ENCODE assay signal across 5 cellular contexts in genomic region chr2:91981669-91982020, GRCh38.
DNase-seq lines count a peak whose midpoint lies in the region; ATAC-seq and TF ChIP-seq lines count a peak whose summit lies in the region.
"Not testable (repeated sequence)": the region's sequence is repeated elsewhere in the genome, so short reads cannot be mapped to it uniquely, and the experiment has no call there.

No MANE protein-coding gene starts in this region.

- BruUV-seq in Caco-2 (replicated peaks; lab: Mats Ljungman, UMichigan): not testable (repeated sequence)

- not testable (repeated sequence) for H2BK12ac ChIP-seq in neuronal stem cell (ENCODE audit: low read length); trophoblast cell (ENCODE audit: low read length)

- H4K12ac ChIP-seq in trophoblast cell (ENCODE audit: low read depth, low read length): not testable (repeated sequence)

- not testable (repeated sequence) for H4K91ac ChIP-seq in neuronal stem cell (ENCODE audit: low read depth, low read length, poor library complexity); trophoblast cell (ENCODE audit: low read depth, low read length)

- not testable (repeated sequence) for H3K79me2 ChIP-seq in trophoblast cell (ENCODE audit: control insufficient read depth, insufficient read depth, low read length, poor library complexity)

- not testable (repeated sequence) for H2AFZ ChIP-seq in neuronal stem cell (ENCODE audit: low read length); trophoblast cell (ENCODE audit: insufficient read depth, low read length, poor library complexity)

- H3K4me3 ChIP-seq in Caco-2 (ENCODE audit: low read depth, low read length); RWPE2 (ENCODE audit: severe bottlenecking); neuronal stem cell (ENCODE audit: low read length in 2 of 2): not testable (repeated sequence)
- peak overlapping the region; percentile 13 for H3K4me3 ChIP-seq in trophoblast cell (ENCODE audit: low read depth, low read length)

- H3K79me1 ChIP-seq in neuronal stem cell (ENCODE audit: low read depth, low read length); trophoblast cell (ENCODE audit: low read length): not testable (repeated sequence)

- not testable (repeated sequence) for H2BK15ac ChIP-seq in neuronal stem cell (ENCODE audit: low read length)

- not testable (repeated sequence) for H3K4ac ChIP-seq in neuronal stem cell (ENCODE audit: low read length); trophoblast cell (ENCODE audit: low read depth, low read length)

- H3K27ac Mint-ChIP-seq in Caco-2 (ENCODE audit: unreplicated experiment): peak overlapping the region; percentile 11
- not testable (repeated sequence) for H3K27ac Mint-ChIP-seq in endothelial cell (ENCODE audit: unreplicated experiment)

- not testable (repeated sequence) for H3K9me3 ChIP-seq in Caco-2; RWPE2 (ENCODE audit: severe bottlenecking); neuronal stem cell (replicated peaks in 1 of 2; ENCODE audit: control insufficient read depth in 2 of 2, insufficient read depth in 1 of 2, low read depth in 1 of 2, low read length in 2 of 2)
- peaks cover 59% of the 10 kb centered on the region for H3K9me3 ChIP-seq in trophoblast cell (ENCODE audit: insufficient read depth, low read depth, low read length)

- not testable (repeated sequence) for H3K27me3 ChIP-seq in Caco-2 (replicated peaks; ENCODE audit: control insufficient read depth, insufficient read depth, low read length); RWPE2 (ENCODE audit: insufficient read depth, poor library complexity, severe bottlenecking); neuronal stem cell (ENCODE audit: control insufficient read depth in 3 of 3, insufficient read depth in 3 of 3, low read depth in 1 of 3, low read length in 3 of 3); trophoblast cell (ENCODE audit: insufficient read depth, low read length)

- not testable (repeated sequence) for H3K4me3 Mint-ChIP-seq in Caco-2 (ENCODE audit: unreplicated experiment)
- H3K4me3 Mint-ChIP-seq in endothelial cell (ENCODE audit: unreplicated experiment): peak overlapping the region; percentile 56

- not testable (repeated sequence) for H3K27me3 Mint-ChIP-seq in Caco-2 (ENCODE audit: insufficient read depth, unreplicated experiment)
- peaks cover 23% of the 10 kb centered on the region for H3K27me3 Mint-ChIP-seq in endothelial cell (ENCODE audit: unreplicated experiment)

- intact Hi-C loops in Caco-2 (cut with micrococcal nuclease; ENCODE audit: unreplicated experiment): not testable (repeated sequence)

- H2BK5ac ChIP-seq in neuronal stem cell (ENCODE audit: low read length); trophoblast cell (ENCODE audit: low read depth, low read length, poor library complexity): not testable (repeated sequence)

- H2AK5ac ChIP-seq in neuronal stem cell (ENCODE audit: low read depth, low read length); trophoblast cell (ENCODE audit: low read length): not testable (repeated sequence)

- H3K4me1 Mint-ChIP-seq in Caco-2 (ENCODE audit: low read depth, unreplicated experiment); endothelial cell (ENCODE audit: unreplicated experiment): not testable (repeated sequence)

- no CpG with 5 or more reads among the region's 3 CpGs for WGBS in neuronal stem cell (ENCODE audit: extremely low coverage in 2 of 2, insufficient read length in 2 of 2, insufficient replicate concordance in 1 of 2), 2 donors
- WGBS in trophoblast cell (ENCODE audit: extremely low coverage, insufficient coverage, insufficient read length): no CpG with 5 or more reads among the region's 3 CpGs

- H4K8ac ChIP-seq in neuronal stem cell (ENCODE audit: low read depth, low read length); trophoblast cell (ENCODE audit: low read depth, low read length): not testable (repeated sequence)

- ATAC-seq in RWPE2 (ENCODE audit: low read depth): not testable (repeated sequence)

- not testable (repeated sequence) for H3K23ac ChIP-seq in neuronal stem cell (ENCODE audit: low read depth, low read length, poor library complexity); trophoblast cell (ENCODE audit: low read length)

- H3K27ac ChIP-seq in RWPE2 (ENCODE audit: poor library complexity, severe bottlenecking); neuronal stem cell (replicated peaks; ENCODE audit: low read length); trophoblast cell (ENCODE audit: low read depth, low read length): not testable (repeated sequence)

- TF ChIP-seq CTCF in Caco-2 (IDR thresholded peaks at IDR 0.05; ENCODE audit: insufficient read depth in 1 of 2, low read depth in 1 of 2, low read length in 1 of 2, severe bottlenecking in 1 of 2, unreplicated experiment in 1 of 2); RWPE2 (IDR thresholded peaks at IDR 0.05; ENCODE audit: poor library complexity, severe bottlenecking); endothelial cell (IDR thresholded peaks at IDR 0.05; ENCODE audit: unreplicated experiment): not testable (repeated sequence)

- not testable (repeated sequence) for H3K4me1 ChIP-seq in Caco-2; RWPE2 (ENCODE audit: insufficient read depth, poor library complexity, severe bottlenecking); neuronal stem cell (ENCODE audit: control insufficient read depth in 2 of 2, insufficient read depth in 1 of 2, low read depth in 1 of 2, low read length in 2 of 2); trophoblast cell (ENCODE audit: control insufficient read depth in 1 of 2, insufficient read depth in 2 of 2, low read length in 2 of 2)

- CTCF ChIA-PET in Caco-2 (lab: Charles Lee): not testable (repeated sequence)

- not testable (repeated sequence) for H3K18ac ChIP-seq in neuronal stem cell (ENCODE audit: low read length); trophoblast cell (ENCODE audit: low read length)

- not testable (repeated sequence) for H3K9ac ChIP-seq in neuronal stem cell (ENCODE audit: low read depth, low read length, poor library complexity); trophoblast cell (ENCODE audit: low read length)

- peak overlapping the region; percentile 8 for H3K14ac ChIP-seq in neuronal stem cell (ENCODE audit: low read length)
- H3K14ac ChIP-seq in trophoblast cell (ENCODE audit: low read length): not testable (repeated sequence)

- not testable (repeated sequence) for H3K9me3 Mint-ChIP-seq in Caco-2 (ENCODE audit: unreplicated experiment)
- H3K9me3 Mint-ChIP-seq in endothelial cell (ENCODE audit: unreplicated experiment): peaks cover 31% of the 10 kb centered on the region

- POLR2A ChIA-PET in Caco-2 (lab: Charles Lee): not testable (repeated sequence)

- not testable (repeated sequence) for H3K36me3 ChIP-seq in Caco-2 (ENCODE audit: control insufficient read depth, insufficient read depth, low read length); RWPE2 (ENCODE audit: low read depth); neuronal stem cell (replicated peaks in 1 of 2; ENCODE audit: control insufficient read depth in 2 of 2, insufficient read depth in 2 of 2, low read length in 2 of 2); trophoblast cell (ENCODE audit: control insufficient read depth in 1 of 2, insufficient read depth in 2 of 2, low read length in 2 of 2)

- DNase-seq in Caco-2; endothelial cell (ENCODE audit: low spot score); neuronal stem cell (ENCODE audit: low spot score); trophoblast cell: not testable (repeated sequence)
- peak; percentile 29 for DNase-seq in RWPE2 (ENCODE audit: low spot score)

- H3K4me2 ChIP-seq in neuronal stem cell (ENCODE audit: insufficient read depth, low read length, poor library complexity, severe bottlenecking); trophoblast cell (ENCODE audit: low read length): not testable (repeated sequence)

- not testable (repeated sequence) for H3K36me3 Mint-ChIP-seq in Caco-2 (ENCODE audit: insufficient read depth, unreplicated experiment); endothelial cell (ENCODE audit: low read depth, unreplicated experiment)

- not testable (repeated sequence) for H2BK120ac ChIP-seq in neuronal stem cell (ENCODE audit: low read depth, low read length); trophoblast cell (ENCODE audit: insufficient read depth, low read length, poor library complexity)
